Comparison of ENCODE assay signal across 8 cellular contexts in genomic region chr1:9455487-9456237, GRCh38.
DNase-seq lines count a peak whose midpoint lies in the region; ATAC-seq and TF ChIP-seq lines count a peak whose summit lies in the region.

No MANE protein-coding gene starts in this region.

- peak; percentile 60 for DNase-seq in GM12865 (ENCODE audit: low read depth)
- peak; percentile 51 for DNase-seq in NCI-H345 (lab: John Stamatoyannopoulos, UW)
- peak; percentile 70 for DNase-seq in activated CD8-positive, alpha-beta T cell treated with anti-CD3 and anti-CD28 coated beads, Interleukin-2, amount 10 ng/mL, durations not matched to agents 7 days and 5 days
- peak; percentile 40 to 51 (median 46) for DNase-seq in effector memory CD8-positive, alpha-beta T cell
- DNase-seq in mesothelial cell of epicardium (ENCODE audit: low spot score in 2 of 2, unreplicated experiment in 2 of 2): peak; percentile 75 to 88
- DNase-seq in stimulated activated CD8-positive, alpha-beta memory T cell treated with anti-CD3 and anti-CD28 coated beads, Interleukin-4, amount 100 ng/mL, for 4 hours (ENCODE audit: low read depth in 2 of 2, low spot score in 1 of 2): peak; percentile 32 to 39

- H3K4me1 Mint-ChIP-seq in activated CD8-positive, alpha-beta T cell treated with anti-CD3 and anti-CD28 coated beads, Interleukin-2, amount 10 ng/mL, durations not matched to agents 7 days and 5 days (ENCODE audit: low read depth): no peaks in the 10 kb centered on the region
- H3K4me1 Mint-ChIP-seq in effector memory CD8-positive, alpha-beta T cell (ENCODE audit: low read depth in 2 of 2): no peaks in the 10 kb centered on the region
- H3K4me1 Mint-ChIP-seq in mesothelial cell of epicardium: peaks cover 47% of the 10 kb centered on the region

- H3K27ac Mint-ChIP-seq in activated CD8-positive, alpha-beta T cell treated with anti-CD3 and anti-CD28 coated beads, Interleukin-2, amount 10 ng/mL, durations not matched to agents 7 days and 5 days: no peak overlapping the region
- H3K27ac Mint-ChIP-seq in effector memory CD8-positive, alpha-beta T cell: no peak overlapping the region
- H3K27ac Mint-ChIP-seq in mesothelial cell of epicardium: peak overlapping the region; percentile 16

- POLR2A ChIA-PET in activated CD8-positive, alpha-beta T cell treated with anti-CD3 and anti-CD28 coated beads, Interleukin-2, amount 10 ng/mL, durations not matched to agents 7 days and 5 days (lab: Charles Lee): no interaction called here

- H3K4me3 ChIP-seq in GM12865 (ENCODE audit: low read depth, low read length): no peak overlapping the region

- H3K27me3 Mint-ChIP-seq in activated CD8-positive, alpha-beta T cell treated with anti-CD3 and anti-CD28 coated beads, Interleukin-2, amount 10 ng/mL, durations not matched to agents 7 days and 5 days (ENCODE audit: low read depth): peaks cover 3% of the 10 kb centered on the region
- H3K27me3 Mint-ChIP-seq in effector memory CD8-positive, alpha-beta T cell: peaks cover 12 to 38% of the 10 kb centered on the region in 2 donors
- no peaks in the 10 kb centered on the region for H3K27me3 Mint-ChIP-seq in mesothelial cell of epicardium (ENCODE audit: low read depth)

- peak; percentile 60 for ATAC-seq in activated CD8-positive, alpha-beta T cell treated with anti-CD3 and anti-CD28 coated beads, Interleukin-2, amount 10 ng/mL, durations not matched to agents 7 days and 5 days
- peak; percentile 46 for ATAC-seq in effector memory CD8-positive, alpha-beta T cell (replicated peaks)
- no peak for ATAC-seq in GM21786 (IDR thresholded peaks at IDR 0.05; ENCODE audit: unreplicated experiment)
- no peak for ATAC-seq in HG03521 (IDR thresholded peaks at IDR 0.05; ENCODE audit: unreplicated experiment)

- H3K9me3 Mint-ChIP-seq in activated CD8-positive, alpha-beta T cell treated with anti-CD3 and anti-CD28 coated beads, Interleukin-2, amount 10 ng/mL, durations not matched to agents 7 days and 5 days (ENCODE audit: insufficient read depth): no peaks in the 10 kb centered on the region
- no peaks in the 10 kb centered on the region for H3K9me3 Mint-ChIP-seq in effector memory CD8-positive, alpha-beta T cell
- no peaks in the 10 kb centered on the region for H3K9me3 Mint-ChIP-seq in mesothelial cell of epicardium

- no peaks in the 10 kb centered on the region for H3K36me3 Mint-ChIP-seq in activated CD8-positive, alpha-beta T cell treated with anti-CD3 and anti-CD28 coated beads, Interleukin-2, amount 10 ng/mL, durations not matched to agents 7 days and 5 days (ENCODE audit: low read depth)
- H3K36me3 Mint-ChIP-seq in effector memory CD8-positive, alpha-beta T cell (ENCODE audit: insufficient read depth): no peaks in the 10 kb centered on the region
- no peaks in the 10 kb centered on the region for H3K36me3 Mint-ChIP-seq in mesothelial cell of epicardium

- no peak overlapping the region for H3K4me3 Mint-ChIP-seq in activated CD8-positive, alpha-beta T cell treated with anti-CD3 and anti-CD28 coated beads, Interleukin-2, amount 10 ng/mL, durations not matched to agents 7 days and 5 days
- H3K4me3 Mint-ChIP-seq in effector memory CD8-positive, alpha-beta T cell: no peak overlapping the region
- H3K4me3 Mint-ChIP-seq in mesothelial cell of epicardium: no peak overlapping the region

- peak; percentile 86 for TF ChIP-seq CTCF in GM12865 (IDR thresholded peaks at IDR 0.05; ENCODE audit: insufficient read depth, low read depth, low read length, missing control alignments)
- TF ChIP-seq CTCF in mesothelial cell of epicardium (IDR thresholded peaks at IDR 0.05; ENCODE audit: unreplicated experiment): peak; percentile 65

- CTCF ChIA-PET in activated CD8-positive, alpha-beta T cell treated with anti-CD3 and anti-CD28 coated beads, Interleukin-2, amount 10 ng/mL, durations not matched to agents 7 days and 5 days (lab: Charles Lee): interaction anchor here (0.7 to 5.2 kb wide), 30 partner anchors 9 to 275 kb away, joined by 3 to 89 read pairs (median 4); no protein-coding TSS in a partner anchor

Comparison
In these comparisons a context has a peak if more than half of its experiments do, and no peak if none do; other contexts are left out.
1. ATAC-seq: peak in activated CD8-positive, alpha-beta T cell treated with anti-CD3 and anti-CD28 coated beads, Interleukin-2, amount 10 ng/mL, durations not matched to agents 7 days and 5 days (single experiment) and effector memory CD8-positive, alpha-beta T cell (single experiment); none in GM21786 (single experiment) and HG03521 (single experiment).
2. Peak in every context shown above with its lines, with median percentiles within 50 percentile points of each other: DNase-seq.